22 cellular contexts compared by ENCODE assay signal in genomic region chr13:91087276-91087675, GRCh38.
"Had no signal": no experiment of that assay in that cellular context is flagged by ENCODE, and none has a peak within 500 bp of the region (broad histone marks: within the 10 kb centered on the region; RNA-seq: fewer than 3 reads in every experiment).

No MANE protein-coding gene starts in this region.

- H3K27me3 ChIP-seq: right atrium auricular region, spleen, testis, vagina had no signal

- H3K36me3 ChIP-seq: prostate gland, right atrium auricular region, spleen, vagina had no signal

- DNase-seq: activated CD4-positive, alpha-beta memory T cell treated with anti-CD3 and anti-CD28 coated beads for 36 hours; activated CD4-positive, alpha-beta T cell treated with anti-CD3 and anti-CD28 coated beads for 48 hours; activated effector memory CD4-positive, alpha-beta T cell treated with anti-CD3 and anti-CD28 coated beads, Interleukin-2, amount 50 U/mL, for 16 hours; activated naive CD4-positive, alpha-beta T cell treated with anti-CD3 and anti-CD28 coated beads, Interleukin-2, amount 10 ng/mL, durations not matched to agents 7 days and 5 days; amygdala; cerebellar nuclear complex; erythroblast; foreskin fibroblast; immature natural killer cell; kidney glomerular epithelial cell; left ventricle myocardium superior; mammary epithelial cell; spleen; stimulated activated CD4-positive, alpha-beta T cell treated with anti-CD3 and anti-CD28 coated beads, Interleukin-4, amount 100 ng/mL, for 1 hour; stimulated activated naive CD4-positive, alpha-beta T cell; T-helper 2 cell; testis had no signal

- H3K27me3 Mint-ChIP-seq: activated CD4-positive, alpha-beta memory T cell treated with anti-CD3 and anti-CD28 coated beads for 36 hours; activated naive CD4-positive, alpha-beta T cell treated with anti-CD3 and anti-CD28 coated beads, Interleukin-2, amount 10 ng/mL, durations not matched to agents 7 days and 5 days; type B pancreatic cell had no signal

- ATAC-seq: left ventricle myocardium superior had no signal

- H3K4me1 ChIP-seq: prostate gland, right atrium auricular region, spleen, testis, vagina had no signal

- H3K4me3 ChIP-seq: coronary artery, prostate gland, right atrium auricular region, spleen, testis, vagina had no signal

- H3K9me3 Mint-ChIP-seq: activated CD4-positive, alpha-beta memory T cell treated with anti-CD3 and anti-CD28 coated beads for 36 hours; activated naive CD4-positive, alpha-beta T cell treated with anti-CD3 and anti-CD28 coated beads, Interleukin-2, amount 10 ng/mL, durations not matched to agents 7 days and 5 days; type B pancreatic cell had no signal

- H3K27ac ChIP-seq: coronary artery, prostate gland, right atrium auricular region, spleen, testis, vagina had no signal

- H3K4me3 Mint-ChIP-seq: activated CD4-positive, alpha-beta memory T cell treated with anti-CD3 and anti-CD28 coated beads for 36 hours; activated naive CD4-positive, alpha-beta T cell treated with anti-CD3 and anti-CD28 coated beads, Interleukin-2, amount 10 ng/mL, durations not matched to agents 7 days and 5 days; immature natural killer cell; type B pancreatic cell had no signal

- H3K4me1 Mint-ChIP-seq: activated naive CD4-positive, alpha-beta T cell treated with anti-CD3 and anti-CD28 coated beads, Interleukin-2, amount 10 ng/mL, durations not matched to agents 7 days and 5 days; immature natural killer cell had no signal

- H3K36me3 Mint-ChIP-seq: activated CD4-positive, alpha-beta memory T cell treated with anti-CD3 and anti-CD28 coated beads for 36 hours; activated naive CD4-positive, alpha-beta T cell treated with anti-CD3 and anti-CD28 coated beads, Interleukin-2, amount 10 ng/mL, durations not matched to agents 7 days and 5 days; immature natural killer cell; type B pancreatic cell had no signal

- H3K9me3 ChIP-seq: prostate gland, right atrium auricular region, spleen, testis, vagina had no signal

- H3K27ac Mint-ChIP-seq: activated CD4-positive, alpha-beta memory T cell treated with anti-CD3 and anti-CD28 coated beads for 36 hours; activated naive CD4-positive, alpha-beta T cell treated with anti-CD3 and anti-CD28 coated beads, Interleukin-2, amount 10 ng/mL, durations not matched to agents 7 days and 5 days; immature natural killer cell; type B pancreatic cell had no signal
